ENCODE assay signal across 9 cellular contexts in genomic region chrX:9708923-9709553, GRCh38. TPM values are rescaled to one million over a fixed set of nuclear protein-coding genes. Genes with fewer than 3 reads are reported as not detected.
A peak's percentile ranks its signal among the peaks of the same experiment; 100 is the strongest.
DNase-seq lines count a peak whose midpoint lies in the region; ATAC-seq and TF ChIP-seq lines count a peak whose summit lies in the region.
"Had no signal": no experiment of that assay in that cellular context is flagged by ENCODE, and none has a peak within 500 bp of the region (broad histone marks: within the 10 kb centered on the region; RNA-seq: fewer than 3 reads in every experiment).

No MANE protein-coding gene starts in this region.

- no peaks in the 10 kb centered on the region for H3K9me3 ChIP-seq in CD4-positive, alpha-beta T cell (ENCODE audit: control insufficient read depth, low read length)
- H3K9me3 ChIP-seq in NT2/D1 (ENCODE audit: insufficient read depth, low read length), result peaks cover 18% of the 10 kb centered on the region; the same call in 1 of the 2 replicates

- peaks cover 70% of the 10 kb centered on the region for H3K36me3 ChIP-seq in NT2/D1 (ENCODE audit: insufficient read depth, insufficient read length, low read length)

- POLR2A ChIA-PET in CD4-positive, alpha-beta T cell (lab: Charles Lee), result no interaction called here

- H3K27me3 ChIP-seq in CD4-positive, alpha-beta T cell (ENCODE audit: control insufficient read depth, insufficient read depth, low read length), result no peaks in the 10 kb centered on the region
- no peaks in the 10 kb centered on the region for H3K27me3 ChIP-seq in NT2/D1 (ENCODE audit: insufficient read depth, insufficient read length)

- H3K36me3 Mint-ChIP-seq in CD4-positive, alpha-beta T cell (ENCODE audit: low read depth), result peaks cover 66% of the 10 kb centered on the region

- no peak overlapping the region for H3K4me3 Mint-ChIP-seq in CD4-positive, alpha-beta T cell

- CTCF ChIA-PET in CD4-positive, alpha-beta T cell (lab: Charles Lee), result interaction anchor here (1.3 kb wide), 1 partner anchor 890 kb away, joined by 3 read pairs; no protein-coding TSS in a partner anchor

- peak; percentile 62 to 78 (median 74) for DNase-seq in CD4-positive, alpha-beta T cell
- peak; percentile 72 for DNase-seq in HK-2 (ENCODE audit: unreplicated experiment)
- DNase-seq in NT2/D1 (ENCODE audit: low read depth, low spot score), result peak; percentile 60
- peak; percentile 87 for DNase-seq in activated CD8-positive, alpha-beta memory T cell treated with anti-CD3 and anti-CD28 coated beads, Interleukin-2, amount 50 U/mL, for 48 hours
- DNase-seq in epidermal melanocyte (ENCODE audit: insufficient read length, low spot score), result peak; percentile 42
- DNase-seq in myocyte (ENCODE audit: low read depth), result peak; percentile 65
- DNase-seq in stimulated activated CD8-positive, alpha-beta memory T cell treated with anti-CD3 and anti-CD28 coated beads, Interleukin-7, amount 100 ng/mL, for 24 hours (ENCODE audit: low read depth), result peak; percentile 37

- H3K4me1 Mint-ChIP-seq in CD4-positive, alpha-beta T cell (ENCODE audit: low read depth), result peaks cover 12% of the 10 kb centered on the region

- H3K9me3 Mint-ChIP-seq in CD4-positive, alpha-beta T cell, result no peaks in the 10 kb centered on the region

- no peak overlapping the region for H3K4me3 ChIP-seq in NT2/D1 (ENCODE audit: insufficient read length, low read depth)

- H3K4me1 ChIP-seq in NT2/D1 (ENCODE audit: insufficient read depth, insufficient read length), result no peaks in the 10 kb centered on the region

- ATAC-seq in CD4-positive, alpha-beta T cell (ENCODE audit: poor library complexity), result peak; percentile 89
- ATAC-seq in GM19395 (IDR thresholded peaks at IDR 0.05; ENCODE audit: unreplicated experiment), result peak; percentile 89

- H3K27ac ChIP-seq in CD4-positive, alpha-beta T cell (ENCODE audit: low read depth, low read length), result no peak overlapping the region

- no peak overlapping the region for H3K27ac Mint-ChIP-seq in CD4-positive, alpha-beta T cell

- H3K9ac ChIP-seq in NT2/D1 (ENCODE audit: insufficient read length, low read depth), result no peak overlapping the region

- intact Hi-C loops in CD4-positive, alpha-beta T cell (cut with DNase I, micrococcal nuclease), result loop anchor here (1.0 to 10.0 kb wide), 8 partner anchors 246 to 1714 kb away; no protein-coding TSS in a partner anchor

- TF ChIP-seq CTCF in CD4-positive, alpha-beta T cell (IDR thresholded peaks at IDR 0.05), result peak; percentile 69

- H3K27me3 Mint-ChIP-seq in CD4-positive, alpha-beta T cell, result no peaks in the 10 kb centered on the region

RNA-seq across cellular contexts. Expression of gene GPR143, which starts 56.6 kb away (rescaled TPM):
- total RNA-seq in CD4-positive, alpha-beta T cell, result not detected
- not detected in 2 replicates for total RNA-seq in myocyte
- polyA plus RNA-seq in myocyte (2012), result not detected
- total RNA-seq: T-helper 1 cell treated with Interleukin-12 subunit alpha and Interleukin-12 subunit beta and Interleukin-4 antibody, amounts not matched to agents 30 ng/mL and 1 ng/mL, for 36 hours had no signal

Comparison
In these comparisons a context has a peak if more than half of its experiments do, and no peak if none do; other contexts are left out.
1. DNase-seq: peak in every context shown above with its lines; median percentile 87 in activated CD8-positive, alpha-beta memory T cell treated with anti-CD3 and anti-CD28 coated beads, Interleukin-2, amount 50 U/mL, for 48 hours; 74 in CD4-positive, alpha-beta T cell; 72 in HK-2; 65 in myocyte; 60 in NT2/D1; 42 in epidermal melanocyte; 37 in stimulated activated CD8-positive, alpha-beta memory T cell treated with anti-CD3 and anti-CD28 coated beads, Interleukin-7, amount 100 ng/mL, for 24 hours.